Comparison of ENCODE assay signal across 10 cellular contexts in genomic region chr17:72720494-72720825, GRCh38.
"Had no signal": no experiment of that assay in that cellular context is flagged by ENCODE, and none has a peak within 500 bp of the region (broad histone marks: within the 10 kb centered on the region; RNA-seq: fewer than 3 reads in every experiment).

No MANE protein-coding gene starts in this region.

- H3K9me3 Mint-ChIP-seq: nephron had no signal

- H3K36me3 ChIP-seq: esophagus muscularis mucosa had no signal

- DNase-seq: activated effector memory CD4-positive, alpha-beta T cell treated with anti-CD3 and anti-CD28 coated beads, Interleukin-2, amount 50 U/mL, for 16 hours; activated T-cell treated with anti-CD3 and anti-CD28 coated beads for 4 hours; glutamatergic neuron; left colon; T-helper 9 cell; trophoblast cell had no signal

- H3K4me1 ChIP-seq: esophagus muscularis mucosa had no signal

- H3K27ac Mint-ChIP-seq: nephron had no signal

- H3K27me3 ChIP-seq: esophagus muscularis mucosa had no signal

- H3K9me3 ChIP-seq: esophagus muscularis mucosa had no signal

- ATAC-seq: left colon, sciatic nerve had no signal

- H3K4me3 Mint-ChIP-seq: nephron had no signal

- H3K4me3 ChIP-seq: esophagus muscularis mucosa had no signal

- FAIRE-seq: astrocyte had no signal

- H3K27ac ChIP-seq: esophagus muscularis mucosa had no signal
